18 cellular contexts compared by ENCODE assay signal in genomic region chr1:22030473-22030872, GRCh38. TPM values are rescaled to one million over a fixed set of nuclear protein-coding genes. Genes with fewer than 3 reads are reported as not detected.
A peak's percentile ranks its signal among the peaks of the same experiment; 100 is the strongest.
DNase-seq lines count a peak whose midpoint lies in the region; ATAC-seq and TF ChIP-seq lines count a peak whose summit lies in the region.
"Had no signal": no experiment of that assay in that cellular context is flagged by ENCODE, and none has a peak within 500 bp of the region (broad histone marks: within the 10 kb centered on the region; RNA-seq: fewer than 3 reads in every experiment).

No MANE protein-coding gene starts in this region.

- H3K4me1 Mint-ChIP-seq in natural killer cell treated with Interleukin-12 subunit alpha and Interleukin-12 subunit beta and Interleukin-15 and Interleukin-18, amount 100 ng/mL, for 72 hours (ENCODE audit: low read depth in 2 of 2) = peaks cover 24 to 28% of the 10 kb centered on the region in 2 donors
- H3K4me1 Mint-ChIP-seq in natural killer cell (peaks cover 16 to 19% of the 10 kb centered on the region in 2 donors), Caco-2 (ENCODE audit: low read depth, unreplicated experiment) (peaks cover 13% of the 10 kb centered on the region)
- H3K4me1 Mint-ChIP-seq in activated T-helper 1 cell treated with anti-CD3 and anti-CD28 coated beads, Interleukin-12 subunit alpha, Interleukin-12 subunit beta, Interleukin-2, Interleukin-4 antibody, amounts not matched to agents 30 ng/mL and 10 ng/mL and 1 ng/mL, durations not matched to agents 14 hours and 24 hours and 36 hours (ENCODE audit: low read depth) = peaks cover 56% of the 10 kb centered on the region
- peaks cover 19 to 73% (median 56%) of the 10 kb centered on the region in 4 donors for H3K4me1 Mint-ChIP-seq in naive thymus-derived CD8-positive, alpha-beta T cell

- no peaks in the 10 kb centered on the region for H3K9me3 ChIP-seq in tibial nerve
- H3K9me3 ChIP-seq in Caco-2 = no peaks in the 10 kb centered on the region
- H3K9me3 ChIP-seq: MG63 had no signal

- peaks cover 0 to 12% (median 3%) of the 10 kb centered on the region in 4 donors for H3K4me1 ChIP-seq in tibial nerve
- H3K4me1 ChIP-seq in Caco-2 = peaks cover 23% of the 10 kb centered on the region

- no peak overlapping the region for H3K4me3 Mint-ChIP-seq in natural killer cell treated with Interleukin-12 subunit alpha and Interleukin-12 subunit beta and Interleukin-15 and Interleukin-18, amount 100 ng/mL, for 72 hours
- H3K4me3 Mint-ChIP-seq in natural killer cell = no peak overlapping the region
- H3K4me3 Mint-ChIP-seq in activated T-helper 1 cell treated with anti-CD3 and anti-CD28 coated beads, Interleukin-12 subunit alpha, Interleukin-12 subunit beta, Interleukin-2, Interleukin-4 antibody, amounts not matched to agents 30 ng/mL and 10 ng/mL and 1 ng/mL, durations not matched to agents 14 hours and 24 hours and 36 hours = no peak overlapping the region
- peak overlapping the region in 2 of 10 donors; percentile 2 to 12 for H3K4me3 Mint-ChIP-seq in naive thymus-derived CD8-positive, alpha-beta T cell
- H3K4me3 Mint-ChIP-seq in Caco-2 (ENCODE audit: unreplicated experiment) = no peak overlapping the region

- CTCF ChIA-PET in RWPE1 (lab: Yijun Ruan, JAX) = no interaction called here
- CTCF ChIA-PET in Caco-2 (lab: Charles Lee) = no interaction called here

- peak overlapping the region; percentile 26 to 86 for H3K27ac Mint-ChIP-seq in natural killer cell treated with Interleukin-12 subunit alpha and Interleukin-12 subunit beta and Interleukin-15 and Interleukin-18, amount 100 ng/mL, for 72 hours
- H3K27ac Mint-ChIP-seq in natural killer cell = no peak overlapping the region
- peak overlapping the region; percentile 10 for H3K27ac Mint-ChIP-seq in activated T-helper 1 cell treated with anti-CD3 and anti-CD28 coated beads, Interleukin-12 subunit alpha, Interleukin-12 subunit beta, Interleukin-2, Interleukin-4 antibody, amounts not matched to agents 30 ng/mL and 10 ng/mL and 1 ng/mL, durations not matched to agents 14 hours and 24 hours and 36 hours
- peak overlapping the region; percentile 9 to 95 (median 72) for H3K27ac Mint-ChIP-seq in naive thymus-derived CD8-positive, alpha-beta T cell
- H3K27ac Mint-ChIP-seq in Caco-2 (ENCODE audit: unreplicated experiment) = no peak overlapping the region

- H3K36me3 ChIP-seq in tibial nerve (peaks cover 0 to 5% (median 0%) of the 10 kb centered on the region in 3 donors), Caco-2 (ENCODE audit: control insufficient read depth, insufficient read depth, low read length) (no peaks in the 10 kb centered on the region; the same call in 1 of the 2 replicates)

- POLR2A ChIA-PET in naive thymus-derived CD8-positive, alpha-beta T cell (lab: Charles Lee) = interaction anchor here (0.9 to 13.0 kb wide), 4 partner anchors 6 to 70 kb away, joined by 3 to 381 read pairs (median 134); partner anchors contain the start of gene CDC42
- POLR2A ChIA-PET in RWPE1 (lab: Yijun Ruan, JAX; ENCODE audit: low non-redundant PET) = no interaction called here
- POLR2A ChIA-PET in Caco-2 (lab: Charles Lee) = no interaction called here

- intact Hi-C loops in natural killer cell (cut with micrococcal nuclease) = no loop called here
- intact Hi-C loops in activated T-helper 1 cell treated with anti-CD3 and anti-CD28 coated beads, Interleukin-12 subunit alpha, Interleukin-12 subunit beta, Interleukin-2, Interleukin-4 antibody, amounts not matched to agents 30 ng/mL and 10 ng/mL and 1 ng/mL, durations not matched to agents 14 hours and 24 hours and 36 hours (cut with micrococcal nuclease) = no loop called here
- intact Hi-C loops in Caco-2 (cut with micrococcal nuclease; ENCODE audit: unreplicated experiment) = no loop called here

- H3K9me3 Mint-ChIP-seq in natural killer cell treated with Interleukin-12 subunit alpha and Interleukin-12 subunit beta and Interleukin-15 and Interleukin-18, amount 100 ng/mL, for 72 hours = no peaks in the 10 kb centered on the region
- no peaks in the 10 kb centered on the region for H3K9me3 Mint-ChIP-seq in natural killer cell
- no peaks in the 10 kb centered on the region for H3K9me3 Mint-ChIP-seq in activated T-helper 1 cell treated with anti-CD3 and anti-CD28 coated beads, Interleukin-12 subunit alpha, Interleukin-12 subunit beta, Interleukin-2, Interleukin-4 antibody, amounts not matched to agents 30 ng/mL and 10 ng/mL and 1 ng/mL, durations not matched to agents 14 hours and 24 hours and 36 hours
- H3K9me3 Mint-ChIP-seq in naive thymus-derived CD8-positive, alpha-beta T cell = no peaks in the 10 kb centered on the region
- no peaks in the 10 kb centered on the region for H3K9me3 Mint-ChIP-seq in Caco-2 (ENCODE audit: unreplicated experiment)

- H3K27ac ChIP-seq in tibial nerve = no peak overlapping the region
- H3K27ac ChIP-seq in RWPE1 = no peak overlapping the region
- H3K27ac ChIP-seq: PC-9 had no signal

- no peak for TF ChIP-seq EP300 in tibial nerve (IDR thresholded peaks at IDR 0.05)

- no peak for TF ChIP-seq CTCF in natural killer cell (IDR thresholded peaks at IDR 0.05)
- no peak for TF ChIP-seq CTCF in tibial nerve (IDR thresholded peaks at IDR 0.05)
- TF ChIP-seq CTCF in RWPE1 (conservative IDR thresholded peaks at IDR 0.05; ENCODE audit: low read depth) = no peak
- no peak for TF ChIP-seq CTCF in Caco-2 (IDR thresholded peaks at IDR 0.05; ENCODE audit: insufficient read depth in 1 of 2, low read depth in 1 of 2, low read length in 1 of 2, severe bottlenecking in 1 of 2, unreplicated experiment in 1 of 2)

- TF ChIP-seq POLR2A in tibial nerve (IDR thresholded peaks at IDR 0.05) = no peak

- H3K4me3 ChIP-seq in tibial nerve = no peak overlapping the region
- H3K4me3 ChIP-seq in Caco-2 (ENCODE audit: low read depth, low read length) = no peak overlapping the region
- H3K4me3 ChIP-seq: MG63, PC-9 had no signal

- H3K36me3 Mint-ChIP-seq in natural killer cell treated with Interleukin-12 subunit alpha and Interleukin-12 subunit beta and Interleukin-15 and Interleukin-18, amount 100 ng/mL, for 72 hours = no peaks in the 10 kb centered on the region
- H3K36me3 Mint-ChIP-seq in natural killer cell = no peaks in the 10 kb centered on the region
- peaks cover 6% of the 10 kb centered on the region for H3K36me3 Mint-ChIP-seq in activated T-helper 1 cell treated with anti-CD3 and anti-CD28 coated beads, Interleukin-12 subunit alpha, Interleukin-12 subunit beta, Interleukin-2, Interleukin-4 antibody, amounts not matched to agents 30 ng/mL and 10 ng/mL and 1 ng/mL, durations not matched to agents 14 hours and 24 hours and 36 hours (ENCODE audit: low read depth)
- peaks cover 0 to 9% (median 3%) of the 10 kb centered on the region in 3 donors for H3K36me3 Mint-ChIP-seq in naive thymus-derived CD8-positive, alpha-beta T cell
- peaks cover 7% of the 10 kb centered on the region for H3K36me3 Mint-ChIP-seq in Caco-2 (ENCODE audit: insufficient read depth, unreplicated experiment)

- WGBS in tibial nerve, 2 donors = 79 to 91% methylated on average over 3 of the region's 3 CpGs

- no peak for ATAC-seq in natural killer cell treated with Interleukin-12 subunit alpha and Interleukin-12 subunit beta and Interleukin-15 and Interleukin-18, amount 100 ng/mL, for 72 hours
- ATAC-seq in natural killer cell = no peak
- ATAC-seq in naive thymus-derived CD8-positive, alpha-beta T cell = no peak

- no TSS peak for BruUV-seq in Caco-2 (replicated peaks; lab: Mats Ljungman, UMichigan)

- no peaks in the 10 kb centered on the region for H3K27me3 ChIP-seq in tibial nerve
- H3K27me3 ChIP-seq in Caco-2 (replicated peaks; ENCODE audit: control insufficient read depth, insufficient read depth, low read length) = no peaks in the 10 kb centered on the region
- H3K27me3 ChIP-seq: MG63 had no signal

- DNase-seq in natural killer cell treated with Interleukin-12 subunit alpha and Interleukin-12 subunit beta and Interleukin-15 and Interleukin-18, amount 100 ng/mL, for 72 hours (ENCODE audit: low spot score) = no peak
- DNase-seq in natural killer cell = no peak
- DNase-seq in activated T-helper 1 cell treated with anti-CD3 and anti-CD28 coated beads, Interleukin-12 subunit alpha, Interleukin-12 subunit beta, Interleukin-2, Interleukin-4 antibody, amounts not matched to agents 30 ng/mL and 10 ng/mL and 1 ng/mL, durations not matched to agents 14 hours and 24 hours and 36 hours (ENCODE audit: low spot score) = no peak
- DNase-seq in naive thymus-derived CD8-positive, alpha-beta T cell = no peak
- DNase-seq in tibial nerve (ENCODE audit: low spot score in 2 of 2) = no peak
- DNase-seq in RWPE1 (ENCODE audit: low spot score) = no peak
- no peak for DNase-seq in Caco-2
- DNase-seq: ACHN, DMS153, EL, H7, MG63, NCI-H1105 treated with DMSO at 0.1 percent for 48 hours, NCI-H187, NCI-H446, NCI-H774 had no signal

- no peaks in the 10 kb centered on the region for H3K27me3 Mint-ChIP-seq in natural killer cell treated with Interleukin-12 subunit alpha and Interleukin-12 subunit beta and Interleukin-15 and Interleukin-18, amount 100 ng/mL, for 72 hours
- H3K27me3 Mint-ChIP-seq in natural killer cell (ENCODE audit: low read depth in 2 of 2) (no peaks in the 10 kb centered on the region), Caco-2 (ENCODE audit: insufficient read depth, unreplicated experiment) (no peaks in the 10 kb centered on the region)
- H3K27me3 Mint-ChIP-seq in activated T-helper 1 cell treated with anti-CD3 and anti-CD28 coated beads, Interleukin-12 subunit alpha, Interleukin-12 subunit beta, Interleukin-2, Interleukin-4 antibody, amounts not matched to agents 30 ng/mL and 10 ng/mL and 1 ng/mL, durations not matched to agents 14 hours and 24 hours and 36 hours (ENCODE audit: insufficient read depth) = no peaks in the 10 kb centered on the region
- no peaks in the 10 kb centered on the region for H3K27me3 Mint-ChIP-seq in naive thymus-derived CD8-positive, alpha-beta T cell

RNA-seq across cellular contexts. Expression of gene CDC42, which starts 22.0 kb away (rescaled TPM):
- 100 to 1,000 TPM; 191 to 394 TPM for total RNA-seq in natural killer cell treated with Interleukin-12 subunit alpha and Interleukin-12 subunit beta and Interleukin-15 and Interleukin-18, amount 100 ng/mL, for 72 hours
- total RNA-seq in natural killer cell = 100 to 1,000 TPM; 454 to 470 (median 463) TPM
- 293 and 318 TPM in 2 replicates for total RNA-seq in activated T-helper 1 cell treated with anti-CD3 and anti-CD28 coated beads, Interleukin-12 subunit alpha, Interleukin-12 subunit beta, Interleukin-2, Interleukin-4 antibody, amounts not matched to agents 30 ng/mL and 10 ng/mL and 1 ng/mL, durations not matched to agents 14 hours and 24 hours and 36 hours
- total RNA-seq in naive thymus-derived CD8-positive, alpha-beta T cell = 100 to 1,000 TPM; 229 to 239 TPM
- polyA plus RNA-seq in naive thymus-derived CD8-positive, alpha-beta T cell = 100 to 1,000 TPM; 236 to 472 (median 393) TPM
- 100 to 1,000 TPM; 120 to 187 (median 171) TPM for total RNA-seq in tibial nerve
- total RNA-seq in Caco-2 (2022) = 240 and 251 TPM in 2 replicates

RNA-seq across cellular contexts. Expression of gene CELA3A, which starts 29.0 kb away (rescaled TPM):
- not detected for total RNA-seq in natural killer cell treated with Interleukin-12 subunit alpha and Interleukin-12 subunit beta and Interleukin-15 and Interleukin-18, amount 100 ng/mL, for 72 hours
- total RNA-seq in natural killer cell (not detected), tibial nerve (10 to 100 TPM in 1 of 4 donors, 1 to 10 TPM in 3; 4.0 to 60.6 (median 6.0) TPM), Caco-2 (2022) (not detected in 2 replicates)
- not detected in 2 replicates for total RNA-seq in activated T-helper 1 cell treated with anti-CD3 and anti-CD28 coated beads, Interleukin-12 subunit alpha, Interleukin-12 subunit beta, Interleukin-2, Interleukin-4 antibody, amounts not matched to agents 30 ng/mL and 10 ng/mL and 1 ng/mL, durations not matched to agents 14 hours and 24 hours and 36 hours
- total RNA-seq in naive thymus-derived CD8-positive, alpha-beta T cell = not detected
- not detected for polyA plus RNA-seq in naive thymus-derived CD8-positive, alpha-beta T cell
- total RNA-seq: H7, PC-9, Right ventricle myocardium inferior had no signal

RNA-seq across cellular contexts. Expression of gene CELA3B, which starts 53.7 kb away (rescaled TPM):
- not detected for total RNA-seq in natural killer cell treated with Interleukin-12 subunit alpha and Interleukin-12 subunit beta and Interleukin-15 and Interleukin-18, amount 100 ng/mL, for 72 hours
- total RNA-seq in natural killer cell (not detected), tibial nerve (10 to 100 TPM in 1 of 4 donors, 1 to 10 TPM in 2, under 1 TPM in 1; 0.66 to 47.7 (median 2.2) TPM), Caco-2 (2022) (not detected in 2 replicates)
- not detected in 2 replicates for total RNA-seq in activated T-helper 1 cell treated with anti-CD3 and anti-CD28 coated beads, Interleukin-12 subunit alpha, Interleukin-12 subunit beta, Interleukin-2, Interleukin-4 antibody, amounts not matched to agents 30 ng/mL and 10 ng/mL and 1 ng/mL, durations not matched to agents 14 hours and 24 hours and 36 hours
- not detected for total RNA-seq in naive thymus-derived CD8-positive, alpha-beta T cell
- not detected for polyA plus RNA-seq in naive thymus-derived CD8-positive, alpha-beta T cell
- total RNA-seq: H7, PC-9, Right ventricle myocardium inferior had no signal

Comparison
In these comparisons a context has a peak if more than half of its experiments do, and no peak if none do; other contexts are left out.
1. H3K27ac Mint-ChIP-seq: peak in natural killer cell treated with Interleukin-12 subunit alpha and Interleukin-12 subunit beta and Interleukin-15 and Interleukin-18, amount 100 ng/mL, for 72 hours (2 of 2), activated T-helper 1 cell treated with anti-CD3 and anti-CD28 coated beads, Interleukin-12 subunit alpha, Interleukin-12 subunit beta, Interleukin-2, Interleukin-4 antibody, amounts not matched to agents 30 ng/mL and 10 ng/mL and 1 ng/mL, durations not matched to agents 14 hours and 24 hours and 36 hours (single experiment) and naive thymus-derived CD8-positive, alpha-beta T cell (10 of 10); none in natural killer cell (0 of 2) and Caco-2 (single experiment).